ENCODE assay signal across 17 cellular contexts in the genomic region with DNA sequence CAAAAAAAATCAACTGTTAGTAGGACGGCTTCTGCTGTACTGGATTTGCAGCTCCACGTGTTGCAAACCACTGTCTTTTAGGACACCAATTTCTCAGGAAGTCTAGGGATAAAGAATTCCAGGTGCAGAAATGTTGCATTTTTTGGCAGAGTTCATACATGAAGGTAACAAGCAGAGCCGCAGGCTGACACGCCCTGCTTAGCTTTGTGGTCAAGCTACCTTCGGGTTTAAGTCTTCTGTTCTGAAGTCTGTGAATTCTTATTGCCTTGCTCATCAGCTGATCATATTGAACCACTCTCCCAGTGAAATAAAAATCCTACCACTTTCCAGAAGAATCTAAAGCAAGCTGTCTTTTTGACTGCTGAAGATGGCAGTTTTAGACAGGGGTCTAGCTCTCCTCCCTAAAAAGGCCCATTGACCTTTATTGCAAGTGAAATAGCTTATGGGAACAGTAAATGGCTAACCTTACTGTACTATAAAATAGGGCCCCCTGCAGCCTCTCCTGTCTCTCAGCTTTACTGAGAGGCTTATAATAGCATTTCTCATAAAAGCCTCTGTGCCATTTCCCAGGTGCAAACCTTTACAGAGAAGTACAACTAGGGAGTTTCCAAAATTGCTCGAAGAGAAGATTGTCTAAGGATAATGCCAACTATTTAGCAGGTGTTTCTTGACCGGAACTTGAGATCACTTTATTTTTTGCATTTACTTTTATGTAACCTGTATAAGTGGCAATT.
DNase-seq lines count a peak whose midpoint lies in the region; TF ChIP-seq lines count a peak whose summit lies in the region.
"Had no signal": no experiment of that assay in that cellular context is flagged by ENCODE, and none has a peak within 500 bp of the region (broad histone marks: within the 10 kb centered on the region; RNA-seq: fewer than 3 reads in every experiment).

No MANE protein-coding gene starts in this region.

- POLR2A ChIA-PET in MCF 10A (lab: Yijun Ruan, JAX) (interaction anchor here (0.6 to 3.7 kb wide), 13 partner anchors 9 to 105 kb away, joined by 3 to 40 read pairs (median 4); no protein-coding TSS in a partner anchor), Caco-2 (lab: Charles Lee) (no interaction called here)

- no peaks in the 10 kb centered on the region for H3K9me3 Mint-ChIP-seq in MCF 10A (ENCODE audit: unreplicated experiment)
- no peaks in the 10 kb centered on the region for H3K9me3 Mint-ChIP-seq in Caco-2 (ENCODE audit: unreplicated experiment)

- no peaks in the 10 kb centered on the region for H3F3A ChIP-seq in MM.1S (ENCODE audit: insufficient read depth, low read length)

- H3K4me1 Mint-ChIP-seq in MCF 10A (ENCODE audit: insufficient read depth, unreplicated experiment) (peaks cover 23% of the 10 kb centered on the region), Caco-2 (ENCODE audit: low read depth, unreplicated experiment) (peaks cover 10% of the 10 kb centered on the region)
- H3K4me1 Mint-ChIP-seq: B cell had no signal

- peaks cover 10% of the 10 kb centered on the region; the same call in 1 of the 2 replicates for H3K4me1 ChIP-seq in MM.1S (ENCODE audit: low read length)
- H3K4me1 ChIP-seq in Caco-2: peaks cover 10% of the 10 kb centered on the region
- H3K4me1 ChIP-seq: parathyroid adenoma had no signal

- no TSS peak for BruUV-seq in MCF 10A (replicated peaks; lab: Mats Ljungman, UMichigan)
- BruUV-seq in Caco-2 (replicated peaks; lab: Mats Ljungman, UMichigan): no TSS peak

- no peaks in the 10 kb centered on the region for H3K79me2 ChIP-seq in MM.1S (ENCODE audit: low read length)
- H3K79me2 ChIP-seq: parathyroid adenoma had no signal

- no peaks in the 10 kb centered on the region for H3K36me3 Mint-ChIP-seq in MCF 10A (ENCODE audit: insufficient read depth, unreplicated experiment)
- H3K36me3 Mint-ChIP-seq in Caco-2 (ENCODE audit: insufficient read depth, unreplicated experiment): no peaks in the 10 kb centered on the region

- no peaks in the 10 kb centered on the region for H3K9me2 ChIP-seq in MM.1S (replicated peaks; ENCODE audit: insufficient read depth, low read length)

- TF ChIP-seq CTCF in MM.1S (IDR thresholded peaks at IDR 0.05; ENCODE audit: low read length): no peak
- TF ChIP-seq CTCF in MCF 10A (IDR thresholded peaks at IDR 0.05; ENCODE audit: unreplicated experiment): no peak
- TF ChIP-seq CTCF in Caco-2 (IDR thresholded peaks at IDR 0.05; ENCODE audit: insufficient read depth in 1 of 2, low read depth in 1 of 2, low read length in 1 of 2, severe bottlenecking in 1 of 2, unreplicated experiment in 1 of 2): no peak

- H3K27me3 Mint-ChIP-seq in MCF 10A (ENCODE audit: insufficient read depth, unreplicated experiment): no peaks in the 10 kb centered on the region
- no peaks in the 10 kb centered on the region for H3K27me3 Mint-ChIP-seq in Caco-2 (ENCODE audit: insufficient read depth, unreplicated experiment)
- H3K27me3 Mint-ChIP-seq: B cell had no signal

- no peaks in the 10 kb centered on the region for H4K20me1 ChIP-seq in MM.1S (ENCODE audit: insufficient read depth, low read length)

- H3K9me3 ChIP-seq in MM.1S (replicated peaks; ENCODE audit: insufficient read depth, low read length) (no peaks in the 10 kb centered on the region), Caco-2 (no peaks in the 10 kb centered on the region)
- H3K9me3 ChIP-seq: HAP-1 had no signal

- no peak overlapping the region for H3K27ac ChIP-seq in MM.1S (ENCODE audit: low read length)
- H3K27ac ChIP-seq: parathyroid adenoma had no signal

- CTCF ChIA-PET in MCF 10A (lab: Yijun Ruan, JAX): interaction anchor here (0.6 to 2.1 kb wide), 16 partner anchors 21 to 285 kb away, joined by 3 to 16 read pairs (median 4); no protein-coding TSS in a partner anchor
- CTCF ChIA-PET in Caco-2 (lab: Charles Lee): no interaction called here

- H3K4me3 Mint-ChIP-seq in MCF 10A (ENCODE audit: unreplicated experiment): no peak overlapping the region
- no peak overlapping the region for H3K4me3 Mint-ChIP-seq in Caco-2 (ENCODE audit: unreplicated experiment)
- H3K4me3 Mint-ChIP-seq: B cell had no signal

- H3K4me3 ChIP-seq in MM.1S (ENCODE audit: low read length): no peak overlapping the region
- H3K4me3 ChIP-seq in Caco-2 (ENCODE audit: low read depth, low read length): no peak overlapping the region
- H3K4me3 ChIP-seq: HAP-1 had no signal

- H3K36me3 ChIP-seq in MM.1S (replicated peaks; ENCODE audit: insufficient read depth, low read length) (no peaks in the 10 kb centered on the region), Caco-2 (ENCODE audit: control insufficient read depth, insufficient read depth, low read length) (no peaks in the 10 kb centered on the region)
- H3K36me3 ChIP-seq: HAP-1 had no signal

- no peak overlapping the region for H2AFZ ChIP-seq in MM.1S (ENCODE audit: low read length)
- H2AFZ ChIP-seq: parathyroid adenoma had no signal

- no peaks in the 10 kb centered on the region for H3K27me3 ChIP-seq in MM.1S (replicated peaks; ENCODE audit: insufficient read depth, low read length)
- H3K27me3 ChIP-seq in Caco-2 (replicated peaks; ENCODE audit: control insufficient read depth, insufficient read depth, low read length): no peaks in the 10 kb centered on the region

- intact Hi-C loops in MCF 10A (cut with micrococcal nuclease): no loop called here
- intact Hi-C loops in Caco-2 (cut with micrococcal nuclease; ENCODE audit: unreplicated experiment): no loop called here

- H3K4me2 ChIP-seq in MM.1S (ENCODE audit: low read depth, low read length): no peak overlapping the region

- H3K9ac ChIP-seq in MM.1S (ENCODE audit: low read length): no peak overlapping the region
- H3K9ac ChIP-seq: parathyroid adenoma had no signal

- H3K27ac Mint-ChIP-seq in MCF 10A (ENCODE audit: low read depth, unreplicated experiment) (peak overlapping the region; percentile 61), Caco-2 (ENCODE audit: unreplicated experiment) (no peak overlapping the region)
- H3K27ac Mint-ChIP-seq: B cell had no signal

- peak; percentile 40 for DNase-seq in EH (ENCODE audit: low read depth)
- peak; percentile 55 for DNase-seq in MM.1S
- peak; percentile 88 for DNase-seq in MCF 10A (ENCODE audit: unreplicated experiment)
- peak; percentile 7 for DNase-seq in myocyte (ENCODE audit: low read depth)
- DNase-seq in activated CD4-positive, CD25-positive, alpha-beta regulatory T cell treated with anti-CD3 and anti-CD28 coated beads, Interleukin-2, amount 50 U/mL, for 72 hours: no peak
- DNase-seq in NCI-H2171 (lab: John Stamatoyannopoulos, UW): no peak
- DNase-seq in Caco-2: no peak
- DNase-seq in midbrain (lab: John Stamatoyannopoulos, UW): no peak
- DNase-seq: activated T-cell treated with anti-CD3 and anti-CD28 coated beads for 4 hours; amygdala; foreskin melanocyte; NCI-H1092; NCI-H510A; stimulated activated CD4-positive, alpha-beta T cell treated with anti-CD3 and anti-CD28 coated beads, Interleukin-15, amount 100 ng/mL, for 24 hours had no signal

Comparison
In these comparisons a context has a peak if more than half of its experiments do, and no peak if none do; other contexts are left out.
1. DNase-seq: peak in EH (single experiment), MM.1S (single experiment), MCF 10A (single experiment) and myocyte (single experiment); none in activated CD4-positive, CD25-positive, alpha-beta regulatory T cell treated with anti-CD3 and anti-CD28 coated beads, Interleukin-2, amount 50 U/mL, for 72 hours (single experiment), NCI-H2171 (single experiment), Caco-2 (0 of 2) and midbrain (single experiment).